Comparison of ENCODE assay signal across 1 cellular context in the genomic region with DNA sequence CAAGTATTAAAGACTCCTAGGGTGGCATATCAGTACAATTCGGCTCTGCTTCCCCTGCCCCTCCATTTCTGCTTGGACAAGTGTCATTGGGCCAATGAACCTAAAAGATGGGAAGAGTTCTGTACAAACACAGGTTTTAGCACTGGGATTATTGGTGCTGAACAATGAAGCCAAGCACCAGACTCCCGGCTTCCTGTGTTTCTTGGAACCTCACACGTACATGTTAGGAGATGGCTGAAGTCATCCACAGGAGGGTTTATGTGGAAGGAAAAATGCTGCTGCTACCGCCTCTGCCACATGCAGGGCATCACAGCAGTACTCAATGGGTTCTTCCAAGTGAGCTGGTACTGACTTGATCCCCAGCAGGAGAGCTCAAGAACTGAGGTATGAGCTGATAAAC.
TF ChIP-seq lines count a peak whose summit lies in the region.

No MANE protein-coding gene starts in this region.

TF ChIP-seq in HepG2, 621 proteins besides CTCF, POLR2A, EP300 and RAD21:
- TF ChIP-seq CHD4 (IDR thresholded peaks at IDR 0.05; ENCODE audit: borderline replicate concordance, low read length) (no peak), FOXA3 (CRISPR knock-in tag; IDR thresholded peaks at IDR 0.05) (no peak), RBM22 (optimal IDR thresholded peaks at IDR 0.05; ENCODE audit: low read length) (peak; percentile 73)
